In the genomic region with DNA sequence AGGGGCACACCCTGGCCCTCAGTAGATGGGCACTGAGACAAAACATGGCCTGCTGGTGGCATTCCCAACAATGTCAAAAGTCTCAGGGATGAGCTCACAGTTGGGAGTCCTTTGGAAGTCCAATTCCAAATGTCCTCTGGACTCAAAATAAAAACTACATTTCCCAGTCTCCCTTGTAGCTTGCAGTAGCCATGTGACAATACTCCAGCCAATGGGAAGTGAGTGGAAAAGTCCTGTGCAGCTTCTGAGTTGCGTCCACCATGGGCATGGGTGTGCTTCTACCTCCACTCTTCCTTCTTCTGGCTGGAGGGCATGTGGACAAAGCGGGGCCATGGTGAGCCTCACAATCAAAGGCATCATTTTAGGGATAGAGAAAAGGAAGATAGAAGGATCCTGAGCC, we compare ENCODE assay signal across 9 cellular contexts. TPM values are rescaled to one million over a fixed set of nuclear protein-coding genes. Genes with fewer than 3 reads are reported as not detected.
DNase-seq lines count a peak whose midpoint lies in the region; ATAC-seq and TF ChIP-seq lines count a peak whose summit lies in the region.
"Had no signal": no experiment of that assay in that cellular context is flagged by ENCODE, and none has a peak within 500 bp of the region (broad histone marks: within the 10 kb centered on the region; RNA-seq: fewer than 3 reads in every experiment).

No MANE protein-coding gene starts in this region.

- CTCF ChIA-PET in HEK293T (lab: Yijun Ruan, JAX), result interaction anchor here (1.6 to 1.7 kb wide), 2 partner anchors 11 to 23 kb away, joined by 7 to 8 read pairs; no protein-coding TSS in a partner anchor

- ATAC-seq in right cardiac atrium, result peak; percentile 77 to 85
- ATAC-seq in GM18511 (IDR thresholded peaks at IDR 0.05; ENCODE audit: unreplicated experiment), result no peak
- no peak for ATAC-seq in GM19463 (IDR thresholded peaks at IDR 0.05; ENCODE audit: unreplicated experiment)

- no peaks in the 10 kb centered on the region for H3K36me3 ChIP-seq in stomach smooth muscle (ENCODE audit: control insufficient read depth in 2 of 2, insufficient read depth in 2 of 2, low read length in 2 of 2)

- DNase-seq in HEK293T (ENCODE audit: extremely low spot score) (peak; percentile 65), amniotic stem cell (lab: John Stamatoyannopoulos, UW) (peak; percentile 12), right cardiac atrium (peak in 1 of 3 donors; percentile 47)
- no peak for DNase-seq in stimulated activated CD4-positive, alpha-beta T cell treated with anti-CD3 and anti-CD28 coated beads, Interleukin-12 subunit alpha, Interleukin-12 subunit beta, amount 100 ng/mL, for 4 hours
- DNase-seq: activated naive CD8-positive, alpha-beta T cell treated with anti-CD3 and anti-CD28 coated beads for 36 hours had no signal

- H3K9me3 ChIP-seq in right cardiac atrium (ENCODE audit: control insufficient read depth, low read length) (no peaks in the 10 kb centered on the region), stomach smooth muscle (ENCODE audit: control insufficient read depth in 2 of 2, low read length in 2 of 2) (no peaks in the 10 kb centered on the region)

- intact Hi-C loops in right cardiac atrium (cut with DNase I), result loop anchor here in 1 of 4 donors (10.0 kb wide), 1 partner anchor 167 kb away; no protein-coding TSS in a partner anchor

- 59% methylated on average over 2 of the region's 2 CpGs for WGBS in right cardiac atrium

- peaks cover 2% of the 10 kb centered on the region for H3K4me1 ChIP-seq in right cardiac atrium (ENCODE audit: control insufficient read depth, insufficient read depth, low read length)
- peaks cover 15% of the 10 kb centered on the region for H3K4me1 ChIP-seq in stomach smooth muscle (ENCODE audit: control insufficient read depth, insufficient read depth, low read length)

- POLR2A ChIA-PET in HEK293T (lab: Yijun Ruan, JAX), result interaction anchor here (0.9 kb wide), 1 partner anchor 23 kb away, joined by 5 read pairs; no protein-coding TSS in a partner anchor

- H3K27ac ChIP-seq in right cardiac atrium (ENCODE audit: low read length) (peak overlapping the region; percentile 85), stomach smooth muscle (ENCODE audit: low read length) (peak overlapping the region; percentile 41)

- H3K4me3 ChIP-seq in right cardiac atrium (ENCODE audit: low read length) (no peak overlapping the region), stomach smooth muscle (ENCODE audit: low read length in 2 of 2) (no peak overlapping the region)
- H3K4me3 ChIP-seq: lung had no signal

- H3K27me3 ChIP-seq in right cardiac atrium (ENCODE audit: control insufficient read depth, insufficient read depth) (no peaks in the 10 kb centered on the region), stomach smooth muscle (ENCODE audit: control insufficient read depth in 1 of 2, insufficient read depth in 2 of 2, low read length in 2 of 2) (no peaks in the 10 kb centered on the region)

- no peak overlapping the region for H3K9ac ChIP-seq in stomach smooth muscle (ENCODE audit: low read length in 2 of 2)

TF ChIP-seq in HEK293T, 16 proteins besides CTCF, POLR2A, EP300 and RAD21:
- TF ChIP-seq LEF1 (IDR thresholded peaks at IDR 0.05; ENCODE audit: borderline replicate concordance) (no peak), SUZ12 (IDR thresholded peaks at IDR 0.05) (no peak), ARNT (IDR thresholded peaks at IDR 0.05) (no peak), FOXA1 (IDR thresholded peaks at IDR 0.05) (no peak), FOXK2 (IDR thresholded peaks at IDR 0.05) (no peak), CTBP1 (IDR thresholded peaks at IDR 0.05; ENCODE audit: borderline replicate concordance) (no peak), HDGF (IDR thresholded peaks at IDR 0.05; ENCODE audit: borderline replicate concordance) (no peak), FOXM1 (IDR thresholded peaks at IDR 0.05; ENCODE audit: borderline replicate concordance) (no peak), L3MBTL2 (conservative IDR thresholded peaks at IDR 0.05) (no peak), SP1 (IDR thresholded peaks at IDR 0.05) (no peak)
- TF ChIP-seq, protein P1, sequence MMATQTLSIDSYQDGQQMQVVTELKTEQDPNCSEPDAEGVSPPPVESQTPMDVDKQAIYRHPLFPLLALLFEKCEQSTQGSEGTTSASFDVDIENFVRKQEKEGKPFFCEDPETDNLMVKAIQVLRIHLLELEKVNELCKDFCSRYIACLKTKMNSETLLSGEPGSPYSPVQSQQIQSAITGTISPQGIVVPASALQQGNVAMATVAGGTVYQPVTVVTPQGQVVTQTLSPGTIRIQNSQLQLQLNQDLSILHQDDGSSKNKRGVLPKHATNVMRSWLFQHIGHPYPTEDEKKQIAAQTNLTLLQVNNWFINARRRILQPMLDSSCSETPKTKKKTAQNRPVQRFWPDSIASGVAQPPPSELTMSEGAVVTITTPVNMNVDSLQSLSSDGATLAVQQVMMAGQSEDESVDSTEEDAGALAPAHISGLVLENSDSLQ (IDR thresholded peaks at IDR 0.05), result no peak

RNA-seq across cellular contexts. Expression of a gene that starts 5.8 kb away (rescaled TPM):
- total RNA-seq in right cardiac atrium, result 10 to 100 TPM; 11.5 to 23.7 (median 12.1) TPM
- polyA plus RNA-seq in right cardiac atrium, result 30.5 TPM
- total RNA-seq: activated naive CD8-positive, alpha-beta T cell treated with anti-CD3 and anti-CD28 coated beads for 36 hours had no signal

RNA-seq across cellular contexts. Expression of a gene that starts 24.5 kb away (rescaled TPM):
- not detected for total RNA-seq in right cardiac atrium
- not detected for polyA plus RNA-seq in right cardiac atrium
- total RNA-seq: activated naive CD8-positive, alpha-beta T cell treated with anti-CD3 and anti-CD28 coated beads for 36 hours; lung had no signal
- polyA plus RNA-seq: lung had no signal

RNA-seq across cellular contexts. Expression of a gene that starts 24.7 kb away (rescaled TPM):
- 10 to 100 TPM in 1 of 4 donors, 1 to 10 TPM in 3; 6.7 to 12.3 (median 8.8) TPM for total RNA-seq in right cardiac atrium
- polyA plus RNA-seq in right cardiac atrium, result 4.2 TPM
- total RNA-seq: activated naive CD8-positive, alpha-beta T cell treated with anti-CD3 and anti-CD28 coated beads for 36 hours had no signal

RNA-seq across cellular contexts. Expression of a gene that starts 44.8 kb away (rescaled TPM):
- 10 to 100 TPM in 1 of 4 donors, 1 to 10 TPM in 3; 6.1 to 13.0 (median 7.1) TPM for total RNA-seq in right cardiac atrium
- polyA plus RNA-seq in right cardiac atrium, result 8.9 TPM
- total RNA-seq: activated naive CD8-positive, alpha-beta T cell treated with anti-CD3 and anti-CD28 coated beads for 36 hours had no signal

Comparison
In these comparisons a context has a peak if more than half of its experiments do, and no peak if none do; other contexts are left out.
1. ATAC-seq: peak in right cardiac atrium (2 of 2); none in GM18511 (single experiment) and GM19463 (single experiment).